ENCODE assay signal across 8 cellular contexts in the genomic region with DNA sequence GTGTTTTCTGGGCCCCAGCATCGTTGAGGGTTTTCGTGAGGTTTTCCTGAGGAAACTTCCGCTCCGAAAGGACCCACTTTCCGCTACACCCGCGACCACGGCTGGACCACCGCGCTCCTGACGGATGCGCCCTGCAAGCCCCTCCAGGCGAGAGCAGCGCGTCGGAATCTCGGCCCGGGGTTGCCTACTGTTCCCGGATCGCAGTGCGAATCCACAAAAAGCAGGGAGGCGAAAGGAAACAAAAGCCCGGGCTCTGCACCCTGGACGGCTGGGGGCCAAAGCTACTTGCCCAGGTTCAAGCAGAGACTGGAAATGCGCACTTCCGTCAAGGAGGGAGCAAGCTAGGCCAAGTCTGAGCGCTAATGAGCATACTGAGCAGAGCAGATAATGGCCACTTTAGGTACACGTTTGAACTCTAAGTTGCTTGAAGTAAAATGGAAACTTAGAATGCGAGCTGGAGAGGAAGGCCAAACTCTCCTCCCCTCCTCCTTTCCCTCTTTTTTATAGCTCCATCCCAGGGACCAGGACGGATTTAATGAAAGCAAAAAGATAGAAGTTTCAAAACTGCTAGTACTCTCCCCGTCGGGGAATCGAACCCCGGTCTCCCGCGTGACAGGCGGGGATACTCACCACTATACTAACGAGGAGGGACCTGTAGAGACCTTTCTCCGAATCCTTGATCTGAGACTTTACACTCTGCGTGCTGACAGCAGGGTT. TPM values are rescaled to one million over a fixed set of nuclear protein-coding genes. Genes with fewer than 3 reads are reported as not detected.
DNase-seq lines count a peak whose midpoint lies in the region; ATAC-seq and TF ChIP-seq lines count a peak whose summit lies in the region.

No MANE protein-coding gene starts in this region.

- H3K4me3 Mint-ChIP-seq in activated CD8-positive, alpha-beta T cell treated with anti-CD3 and anti-CD28 coated beads, Interleukin-2, amount 10 ng/mL, durations not matched to agents 7 days and 5 days, result peak overlapping the region; percentile 92

- H3K36me3 ChIP-seq in BE2C (no peaks in the 10 kb centered on the region), ectodermal cell (ENCODE audit: control insufficient read depth, insufficient read depth, low read length) (no peaks in the 10 kb centered on the region)

- ATAC-seq in HG03442 (IDR thresholded peaks at IDR 0.05; ENCODE audit: unreplicated experiment), result peak; percentile 35
- peak; percentile 66 for ATAC-seq in activated CD8-positive, alpha-beta T cell treated with anti-CD3 and anti-CD28 coated beads, Interleukin-2, amount 10 ng/mL, durations not matched to agents 7 days and 5 days

- peaks cover 25% of the 10 kb centered on the region for H3K36me3 Mint-ChIP-seq in activated CD8-positive, alpha-beta T cell treated with anti-CD3 and anti-CD28 coated beads, Interleukin-2, amount 10 ng/mL, durations not matched to agents 7 days and 5 days (ENCODE audit: low read depth)

- peaks cover 49% of the 10 kb centered on the region for H3K4me1 Mint-ChIP-seq in activated CD8-positive, alpha-beta T cell treated with anti-CD3 and anti-CD28 coated beads, Interleukin-2, amount 10 ng/mL, durations not matched to agents 7 days and 5 days (ENCODE audit: low read depth)

- H3K27ac ChIP-seq in ectodermal cell (ENCODE audit: insufficient read depth, low read depth, low read length, poor library complexity, severe bottlenecking), result peak overlapping the region; percentile 47

- no peak for TF ChIP-seq CTCF in BE2C (IDR thresholded peaks at IDR 0.05; ENCODE audit: low read depth, low read length)

- H3K9me3 Mint-ChIP-seq in activated CD8-positive, alpha-beta T cell treated with anti-CD3 and anti-CD28 coated beads, Interleukin-2, amount 10 ng/mL, durations not matched to agents 7 days and 5 days (ENCODE audit: insufficient read depth), result no peaks in the 10 kb centered on the region

- WGBS in ectodermal cell, 2 experiments, result 0% methylated on average over 40 of the region's 40 CpGs

- H3K27me3 ChIP-seq in BE2C (no peaks in the 10 kb centered on the region), ectodermal cell (ENCODE audit: control insufficient read depth, insufficient read depth, low read length, poor library complexity, severe bottlenecking) (no peaks in the 10 kb centered on the region)

- H3K4me3 ChIP-seq in BE2C (ENCODE audit: low read depth, low read length) (peak overlapping the region; percentile 80), ectodermal cell (ENCODE audit: insufficient read depth, low read depth, low read length) (peak overlapping the region; percentile 96)

- CTCF ChIA-PET in activated CD8-positive, alpha-beta T cell treated with anti-CD3 and anti-CD28 coated beads, Interleukin-2, amount 10 ng/mL, durations not matched to agents 7 days and 5 days (lab: Charles Lee), result interaction anchor here (0.9 to 7.1 kb wide), 25 partner anchors 9 to 535 kb away, joined by 3 to 51 read pairs (median 4); a partner anchor contains a TSS

- DNase-seq in BE2C, result peak; percentile 71
- DNase-seq in GM19238 (ENCODE audit: insufficient read length, low spot score), result peak; percentile 33
- DNase-seq in NCI-H82 (lab: John Stamatoyannopoulos, UW), result peak; percentile 95
- DNase-seq in activated CD8-positive, alpha-beta T cell treated with anti-CD3 and anti-CD28 coated beads, Interleukin-2, amount 10 ng/mL, durations not matched to agents 7 days and 5 days, result peak; percentile 93
- DNase-seq in medulla oblongata (ENCODE audit: extremely low spot score), result peak; percentile 99
- DNase-seq in stimulated activated CD4-positive, alpha-beta T cell treated with anti-CD3 and anti-CD28 coated beads, TNF-alpha, amount 100 ng/mL, for 48 hours (ENCODE audit: low read depth in 3 of 3), result peak; percentile 77 to 85 (median 84)

- H3K27me3 Mint-ChIP-seq in activated CD8-positive, alpha-beta T cell treated with anti-CD3 and anti-CD28 coated beads, Interleukin-2, amount 10 ng/mL, durations not matched to agents 7 days and 5 days (ENCODE audit: low read depth), result peaks cover 2% of the 10 kb centered on the region

- POLR2A ChIA-PET in activated CD8-positive, alpha-beta T cell treated with anti-CD3 and anti-CD28 coated beads, Interleukin-2, amount 10 ng/mL, durations not matched to agents 7 days and 5 days (lab: Charles Lee), result interaction anchor here (0.6 to 9.7 kb wide), 29 partner anchors 8 to 215 kb away, joined by 3 to 185 read pairs (median 5); a partner anchor contains a TSS

- peak overlapping the region; percentile 98 for H3K27ac Mint-ChIP-seq in activated CD8-positive, alpha-beta T cell treated with anti-CD3 and anti-CD28 coated beads, Interleukin-2, amount 10 ng/mL, durations not matched to agents 7 days and 5 days

- H3K9me3 ChIP-seq in BE2C, result no peaks in the 10 kb centered on the region
- H3K9me3 ChIP-seq in ectodermal cell (ENCODE audit: control insufficient read depth, low read length), result no peaks in the 10 kb centered on the region

- H3K4me1 ChIP-seq in BE2C (no peaks in the 10 kb centered on the region), ectodermal cell (ENCODE audit: control insufficient read depth, insufficient read depth, low read length) (no peaks in the 10 kb centered on the region)

RNA-seq across cellular contexts. Expression of a gene that starts 11.4 kb away (rescaled TPM):
- polyA plus RNA-seq in BE2C (2012; ENCODE audit: insufficient read depth, insufficient read length, low read depth), result 10.7 TPM
- 100 to 1,000 TPM; 182 to 210 TPM for total RNA-seq in activated CD8-positive, alpha-beta T cell treated with anti-CD3 and anti-CD28 coated beads, Interleukin-2, amount 10 ng/mL, durations not matched to agents 7 days and 5 days
- 130 TPM for polyA plus RNA-seq in ectodermal cell (2013, experiment 1 of 4)
- 101 TPM for polyA plus RNA-seq in ectodermal cell (2013, experiment 2 of 4)
- polyA plus RNA-seq in ectodermal cell (2013, experiment 3 of 4), result 122 TPM
- polyA plus RNA-seq in ectodermal cell (2013, experiment 4 of 4), result 129 TPM

RNA-seq across cellular contexts. Expression of a gene that starts 26.0 kb away (rescaled TPM):
- 15.1 TPM for polyA plus RNA-seq in BE2C (2012; ENCODE audit: insufficient read depth, insufficient read length, low read depth)
- 100 to 1,000 TPM in 1 of 2 experiments, 10 to 100 TPM in 1; 94.8 to 102 TPM for total RNA-seq in activated CD8-positive, alpha-beta T cell treated with anti-CD3 and anti-CD28 coated beads, Interleukin-2, amount 10 ng/mL, durations not matched to agents 7 days and 5 days
- 19.5 TPM for polyA plus RNA-seq in ectodermal cell (2013, experiment 1 of 4)
- polyA plus RNA-seq in ectodermal cell (2013, experiment 2 of 4), result 31.7 TPM
- polyA plus RNA-seq in ectodermal cell (2013, experiment 3 of 4), result 21.9 TPM
- 29.5 TPM for polyA plus RNA-seq in ectodermal cell (2013, experiment 4 of 4)

RNA-seq across cellular contexts. Expression of a gene that starts 27.3 kb away (rescaled TPM):
- polyA plus RNA-seq in BE2C (2012; ENCODE audit: insufficient read depth, insufficient read length, low read depth), result 56.0 TPM
- 10 to 100 TPM; 78.3 to 80.2 TPM for total RNA-seq in activated CD8-positive, alpha-beta T cell treated with anti-CD3 and anti-CD28 coated beads, Interleukin-2, amount 10 ng/mL, durations not matched to agents 7 days and 5 days
- 62.8 TPM for polyA plus RNA-seq in ectodermal cell (2013, experiment 1 of 4)
- polyA plus RNA-seq in ectodermal cell (2013, experiment 2 of 4), result 69.5 TPM
- polyA plus RNA-seq in ectodermal cell (2013, experiment 3 of 4), result 42.7 TPM
- polyA plus RNA-seq in ectodermal cell (2013, experiment 4 of 4), result 47.3 TPM

RNA-seq across cellular contexts. Expression of a gene that starts 31.8 kb away (rescaled TPM):
- polyA plus RNA-seq in BE2C (2012; ENCODE audit: insufficient read depth, insufficient read length, low read depth), result 23.4 TPM
- 10 to 100 TPM; 12.7 TPM for total RNA-seq in activated CD8-positive, alpha-beta T cell treated with anti-CD3 and anti-CD28 coated beads, Interleukin-2, amount 10 ng/mL, durations not matched to agents 7 days and 5 days
- 3.2 TPM for polyA plus RNA-seq in ectodermal cell (2013, experiment 1 of 4)
- 3.4 TPM for polyA plus RNA-seq in ectodermal cell (2013, experiment 2 of 4)
- 2.9 TPM for polyA plus RNA-seq in ectodermal cell (2013, experiment 3 of 4)
- polyA plus RNA-seq in ectodermal cell (2013, experiment 4 of 4), result 3.1 TPM

RNA-seq across cellular contexts. Expression of a gene that starts 45.6 kb away (rescaled TPM):
- polyA plus RNA-seq in BE2C (2012; ENCODE audit: insufficient read depth, insufficient read length, low read depth), result 1.5 TPM
- 10 to 100 TPM; 39.6 to 44.1 TPM for total RNA-seq in activated CD8-positive, alpha-beta T cell treated with anti-CD3 and anti-CD28 coated beads, Interleukin-2, amount 10 ng/mL, durations not matched to agents 7 days and 5 days
- polyA plus RNA-seq in ectodermal cell (2013, experiment 1 of 4), result 18.8 TPM
- polyA plus RNA-seq in ectodermal cell (2013, experiment 2 of 4), result 18.2 TPM
- polyA plus RNA-seq in ectodermal cell (2013, experiment 3 of 4), result 31.3 TPM
- 28.9 TPM for polyA plus RNA-seq in ectodermal cell (2013, experiment 4 of 4)

Comparison
In these comparisons a context has a peak if more than half of its experiments do, and no peak if none do; other contexts are left out.
1. Peak in every context shown above with its lines: DNase-seq, ATAC-seq, H3K4me3 ChIP-seq and H3K27ac ChIP-seq.
2. DNase-seq: peak in every context shown above with its lines; median percentile 99 in medulla oblongata; 95 in NCI-H82; 93 in activated CD8-positive, alpha-beta T cell treated with anti-CD3 and anti-CD28 coated beads, Interleukin-2, amount 10 ng/mL, durations not matched to agents 7 days and 5 days; 84 in stimulated activated CD4-positive, alpha-beta T cell treated with anti-CD3 and anti-CD28 coated beads, TNF-alpha, amount 100 ng/mL, for 48 hours; 71 in BE2C; 33 in GM19238.